In genomic region chr1:12770620-12771019, GRCh38 we compare ENCODE assay signal across 8 cellular contexts. TPM values are rescaled to one million over a fixed set of nuclear protein-coding genes. Genes with fewer than 3 reads are reported as not detected.
"Had no signal": no experiment of that assay in that cellular context is flagged by ENCODE, and none has a peak within 500 bp of the region (broad histone marks: within the 10 kb centered on the region; RNA-seq: fewer than 3 reads in every experiment).

No MANE protein-coding gene starts in this region.

- H3K27ac Mint-ChIP-seq: GM23338, HFFc6 had no signal

- DNase-seq: HFFc6, IMR-90 had no signal

- ATAC-seq: GM23338, HCT116, K562 had no signal

- H3K4me3 Mint-ChIP-seq: GM23338, HFFc6 had no signal

- H3K36me3 ChIP-seq: HAP-1 had no signal

- H3K4me1 ChIP-seq: HAP-1 had no signal

- H3K9me3 ChIP-seq: HAP-1 had no signal

- H3K4me1 Mint-ChIP-seq: GM23338 had no signal

- H3K4me3 ChIP-seq: GM23338, HAP-1, K562 had no signal

RNA-seq across cellular contexts. Expression of gene PRAMEF12, which starts 2.9 kb away (rescaled TPM):
- total RNA-seq: GM23338, H1, HFFc6, HT-29, IMR-90, K562 had no signal
- polyA plus RNA-seq: GM23338, H1, IMR-90, K562 had no signal

RNA-seq across cellular contexts. Expression of gene PRAMEF1, which starts 20.6 kb away (rescaled TPM):
- total RNA-seq: GM23338, H1, HFFc6, HT-29, IMR-90, K562 had no signal
- polyA plus RNA-seq: GM23338, H1, IMR-90, K562 had no signal

RNA-seq across cellular contexts. Expression of gene CFAP107, which starts 24.6 kb away (rescaled TPM):
- total RNA-seq: H1, HFFc6, HT-29, IMR-90, K562 had no signal
- polyA plus RNA-seq: GM23338, IMR-90 had no signal

RNA-seq across cellular contexts. Expression of gene AADACL3, which starts 54.7 kb away (rescaled TPM):
- total RNA-seq: HFFc6, HT-29, IMR-90, K562 had no signal
- polyA plus RNA-seq: IMR-90, K562 had no signal
